ENCODE assay signal across 1 cellular context in the genomic region with DNA sequence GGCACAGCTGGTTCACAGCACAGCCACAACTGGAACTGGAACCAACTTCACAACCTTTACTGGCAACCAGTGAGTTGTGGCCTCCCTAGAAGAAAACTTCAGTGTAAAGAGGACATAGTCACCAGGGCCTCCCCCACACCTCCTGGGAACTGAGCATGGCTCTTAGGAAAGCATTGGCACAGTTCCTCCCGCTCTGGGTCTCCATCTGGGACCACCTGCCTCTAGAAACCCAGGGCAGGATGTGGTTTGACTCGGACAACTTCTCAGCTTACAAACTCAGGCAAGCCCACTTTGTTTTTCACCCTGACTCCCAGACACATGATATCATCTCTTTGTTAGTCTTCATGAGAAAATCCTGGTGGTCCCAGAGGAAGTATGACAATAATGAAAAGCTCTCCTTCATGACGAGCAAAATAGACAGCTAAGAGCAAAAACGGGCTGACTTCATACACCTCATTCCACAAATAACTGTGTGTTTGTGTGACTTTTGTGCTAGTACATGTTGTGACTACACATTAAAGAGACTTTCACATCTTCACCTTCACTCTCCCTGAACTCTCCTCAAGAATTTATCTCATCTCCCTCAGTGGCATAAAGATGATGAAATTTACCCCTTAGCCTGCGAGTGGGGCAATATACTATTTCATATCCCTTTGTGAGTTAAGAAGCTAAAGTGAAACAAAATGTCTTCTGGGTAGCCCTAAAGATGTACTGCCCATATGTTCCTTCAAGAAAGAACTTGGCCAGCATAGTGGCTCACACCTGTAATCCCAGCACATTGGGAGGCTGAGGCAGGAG.
TF ChIP-seq lines count a peak whose summit lies in the region.

No MANE protein-coding gene starts in this region.

TF ChIP-seq in HEK293, 187 proteins besides CTCF, POLR2A, EP300 and RAD21 (continued from another document):
- TF ChIP-seq, protein P1, sequence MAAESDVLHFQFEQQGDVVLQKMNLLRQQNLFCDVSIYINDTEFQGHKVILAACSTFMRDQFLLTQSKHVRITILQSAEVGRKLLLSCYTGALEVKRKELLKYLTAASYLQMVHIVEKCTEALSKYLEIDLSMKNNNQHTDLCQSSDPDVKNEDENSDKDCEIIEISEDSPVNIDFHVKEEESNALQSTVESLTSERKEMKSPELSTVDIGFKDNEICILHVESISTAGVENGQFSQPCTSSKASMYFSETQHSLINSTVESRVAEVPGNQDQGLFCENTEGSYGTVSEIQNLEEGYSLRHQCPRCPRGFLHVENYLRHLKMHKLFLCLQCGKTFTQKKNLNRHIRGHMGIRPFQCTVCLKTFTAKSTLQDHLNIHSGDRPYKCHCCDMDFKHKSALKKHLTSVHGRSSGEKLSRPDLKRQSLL (tag by site-specific recombination; IDR thresholded peaks at IDR 0.05) = no peak
